ENCODE assay signal across 9 cellular contexts in the genomic region with DNA sequence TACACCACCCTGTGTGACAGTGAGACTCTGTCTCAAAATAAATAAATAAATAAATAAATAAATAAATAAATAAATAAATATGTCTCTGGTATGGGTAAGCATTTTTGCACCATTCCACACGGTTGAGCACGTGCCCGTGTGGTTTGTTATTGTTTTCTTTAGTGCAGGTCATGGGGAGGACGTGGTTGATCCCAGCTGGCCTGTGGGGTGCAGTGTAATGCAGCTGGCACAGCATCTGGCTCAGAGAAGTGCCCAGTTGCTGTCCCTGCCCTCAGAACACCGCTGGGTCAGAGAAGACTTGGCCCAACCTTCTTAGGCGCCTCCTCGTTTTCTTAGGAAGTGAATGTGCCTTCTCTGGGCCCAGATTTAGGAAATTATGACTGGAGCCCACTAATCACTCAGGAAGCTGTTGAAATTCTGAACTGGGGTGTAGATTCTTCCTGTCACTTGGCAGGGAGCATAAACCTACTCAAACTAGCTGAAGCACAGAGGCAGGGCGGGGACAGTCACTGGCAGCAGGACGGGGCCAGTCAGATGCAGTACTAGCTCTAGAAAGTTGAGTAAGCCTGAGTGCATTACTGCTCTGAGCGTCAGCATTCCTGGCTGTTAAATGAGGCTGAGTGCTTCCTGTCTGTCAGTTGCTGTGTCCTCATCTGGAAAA.
DNase-seq lines count a peak whose midpoint lies in the region; ATAC-seq and TF ChIP-seq lines count a peak whose summit lies in the region.
"Had no signal": no experiment of that assay in that cellular context is flagged by ENCODE, and none has a peak within 500 bp of the region (broad histone marks: within the 10 kb centered on the region; RNA-seq: fewer than 3 reads in every experiment).

No MANE protein-coding gene starts in this region.

- intact Hi-C loops in heart left ventricle (cut with DNase I) = loop anchor here in 8 of 10 donors (5.0 to 10.0 kb wide), 6 partner anchors 85 to 668 kb away; partner anchors contain the start of genes SNX29 (in 7 of the 8) and RSL1D1 (in 1 of the 8)

- no peak for TF ChIP-seq POLR2A in heart left ventricle (IDR thresholded peaks at IDR 0.05)

- H3K27me3 ChIP-seq in GM23248 (replicated peaks; ENCODE audit: insufficient read depth) (no peaks in the 10 kb centered on the region), heart left ventricle (no peaks in the 10 kb centered on the region), skeletal muscle satellite cell (ENCODE audit: control insufficient read depth, insufficient read depth, low read length) (no peaks in the 10 kb centered on the region)
- H3K27me3 ChIP-seq: cardiac muscle cell had no signal

- ATAC-seq in heart left ventricle (peak; percentile 74 to 97 (median 91)), GM21381 (IDR thresholded peaks at IDR 0.05; ENCODE audit: unreplicated experiment) (no peak), HG02973 (IDR thresholded peaks at IDR 0.05; ENCODE audit: unreplicated experiment) (no peak), GM18870 (IDR thresholded peaks at IDR 0.05; ENCODE audit: unreplicated experiment) (no peak)

- H3K36me3 ChIP-seq in GM23248 (ENCODE audit: low read depth) (no peaks in the 10 kb centered on the region), heart left ventricle (peaks cover 0 to 11% (median 0%) of the 10 kb centered on the region in 9 donors), skeletal muscle satellite cell (ENCODE audit: insufficient read depth, low read length) (no peaks in the 10 kb centered on the region)
- H3K36me3 ChIP-seq: cardiac muscle cell had no signal

- H3K4me1 ChIP-seq in GM23248 (ENCODE audit: insufficient read depth) (peaks cover 38% of the 10 kb centered on the region), heart left ventricle (peaks cover 0 to 30% (median 14%) of the 10 kb centered on the region in 12 donors), skeletal muscle satellite cell (ENCODE audit: control insufficient read depth, insufficient read depth, low read length) (peaks cover 18% of the 10 kb centered on the region)

- peaks cover 16% of the 10 kb centered on the region; the same call in 1 of the 2 replicates for H3K79me2 ChIP-seq in GM23248 (ENCODE audit: insufficient read depth)

- H3K9ac ChIP-seq in GM23248 (peak overlapping the region; percentile 56), skeletal muscle satellite cell (ENCODE audit: low read depth, low read length) (peak overlapping the region; percentile 8)

- H3K4me2 ChIP-seq in GM23248 (ENCODE audit: unreplicated experiment) (peak overlapping the region; percentile 69), skeletal muscle satellite cell (ENCODE audit: low read length) (peak overlapping the region; percentile 25)

- DNase-seq in GM23248 (peak; percentile 99), SW480 (ENCODE audit: low spot score) (peak; percentile 29), heart left ventricle (peak; percentile 60 to 84 (median 71)), GM20000 (ENCODE audit: low spot score) (no peak)

- H2AFZ ChIP-seq in GM23248 = no peak overlapping the region

- H3K9me2 ChIP-seq in GM23248 (ENCODE audit: insufficient read depth) = no peaks in the 10 kb centered on the region

- H3K4me3 ChIP-seq in GM23248 (no peak overlapping the region), heart left ventricle (no peak overlapping the region), skeletal muscle satellite cell (ENCODE audit: low read length) (peak overlapping the region; percentile 41)
- H3K4me3 ChIP-seq: cardiac muscle cell had no signal

- TF ChIP-seq CTCF in heart left ventricle (IDR thresholded peaks at IDR 0.05) (no peak), GM20000 (IDR thresholded peaks at IDR 0.05; ENCODE audit: extremely low read depth, missing control alignments) (no peak)

- H4K20me1 ChIP-seq in GM23248 (ENCODE audit: insufficient read depth) = no peaks in the 10 kb centered on the region

- peaks cover 11% of the 10 kb centered on the region; the same call in 1 of the 2 replicates for H3F3A ChIP-seq in GM23248 (ENCODE audit: insufficient read depth)

- H3K9me3 ChIP-seq in GM23248 (ENCODE audit: low read depth) = no peaks in the 10 kb centered on the region
- H3K9me3 ChIP-seq in heart left ventricle = no peaks in the 10 kb centered on the region
- H3K9me3 ChIP-seq in skeletal muscle satellite cell (replicated peaks; ENCODE audit: low read length) = no peaks in the 10 kb centered on the region

- WGBS in GM23248 (ENCODE audit: low coverage in 1 of 2, low lambda C conversion rate in 2 of 2, missing lambda C conversion rate in 2 of 2), 2 experiments = 1 to 2% methylated on average over 10 of the region's 10 CpGs
- 44 to 56% (median 49%) methylated on average over 10 of the region's 10 CpGs for WGBS in heart left ventricle, 4 donors

- peak overlapping the region; percentile 86 for H3K27ac ChIP-seq in GM23248
- peak overlapping the region in 11 of 12 donors; percentile 30 to 76 (median 58) for H3K27ac ChIP-seq in heart left ventricle
- H3K27ac ChIP-seq: cardiac muscle cell had no signal

- in situ Hi-C loops in GM23248 (cut with MboI) = loop anchor here (10.0 kb wide), 1 partner anchor 108 kb away; no protein-coding TSS in a partner anchor

Comparison
In these comparisons a context has a peak if more than half of its experiments do, and no peak if none do; other contexts are left out.
1. ATAC-seq: peak in heart left ventricle (4 of 4); none in GM21381 (single experiment), HG02973 (single experiment) and GM18870 (single experiment).